ENCODE assay signal across 23 cellular contexts in genomic region chr18:6857305-6857704, GRCh38.
"Had no signal": no experiment of that assay in that cellular context is flagged by ENCODE, and none has a peak within 500 bp of the region (broad histone marks: within the 10 kb centered on the region; RNA-seq: fewer than 3 reads in every experiment).

No MANE protein-coding gene starts in this region.

- H3K4me3 Mint-ChIP-seq: endodermal cell; natural killer cell treated with Interleukin-12 subunit alpha and Interleukin-12 subunit beta and Interleukin-15 and Interleukin-18, amount 100 ng/mL, for 72 hours had no signal

- H3K4me3 ChIP-seq: coronary artery, heart left ventricle, pancreas, stomach had no signal

- H3K27ac ChIP-seq: coronary artery, heart left ventricle, pancreas had no signal

- FAIRE-seq: endothelial cell of umbilical vein, islet of Langerhans, pancreas, small intestine had no signal

- H3K27me3 Mint-ChIP-seq: natural killer cell treated with Interleukin-12 subunit alpha and Interleukin-12 subunit beta and Interleukin-15 and Interleukin-18, amount 100 ng/mL, for 72 hours; progenitor cell of endocrine pancreas had no signal

- ATAC-seq: heart left ventricle; left lobe of liver; natural killer cell treated with Interleukin-12 subunit alpha and Interleukin-12 subunit beta and Interleukin-15 and Interleukin-18, amount 100 ng/mL, for 72 hours; pancreas; right cardiac atrium had no signal

- H3K36me3 Mint-ChIP-seq: natural killer cell treated with Interleukin-12 subunit alpha and Interleukin-12 subunit beta and Interleukin-15 and Interleukin-18, amount 100 ng/mL, for 72 hours had no signal

- H3K36me3 ChIP-seq: pancreas, stomach had no signal

- DNase-seq: effector CD4-positive, alpha-beta T cell; endodermal cell; erythroblast; foreskin melanocyte; heart left ventricle; hippocampal formation; mammary epithelial cell; midbrain; occipital lobe; pancreas; right cardiac atrium; small intestine; stimulated activated CD4-positive, alpha-beta T cell treated with anti-CD3 and anti-CD28 coated beads, Interleukin-12 subunit alpha, Interleukin-12 subunit beta, amount 100 ng/mL, for 4 hours; stimulated activated naive CD4-positive, alpha-beta T cell; stomach; substantia nigra; trophoblast cell had no signal

- H3K27ac Mint-ChIP-seq: endodermal cell; natural killer cell treated with Interleukin-12 subunit alpha and Interleukin-12 subunit beta and Interleukin-15 and Interleukin-18, amount 100 ng/mL, for 72 hours; progenitor cell of endocrine pancreas had no signal

- H3K27me3 ChIP-seq: heart left ventricle, pancreas, stomach had no signal

- H3K9me3 ChIP-seq: pancreas had no signal

- H3K4me1 ChIP-seq: heart left ventricle, pancreas, stomach had no signal
